ENCODE assay signal across 1 cellular context in the genomic region with DNA sequence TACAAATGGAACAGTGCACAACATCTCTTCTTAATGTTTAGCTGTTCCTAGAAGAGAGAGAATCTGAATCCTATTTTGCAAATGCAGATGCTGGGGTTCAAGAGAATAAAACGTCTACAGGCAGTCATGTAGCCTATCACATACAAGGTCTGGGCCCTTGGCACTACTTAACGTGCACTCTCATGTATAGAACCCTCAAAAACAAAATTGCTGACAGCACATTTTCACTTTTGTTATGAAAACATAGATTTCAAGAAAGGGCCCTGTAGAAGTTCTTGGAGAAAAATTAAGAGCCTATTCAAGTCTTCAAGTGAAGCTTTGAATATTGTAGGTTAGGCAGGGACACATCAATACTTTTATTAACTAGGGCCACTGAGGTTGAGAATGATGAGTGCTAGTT.
TF ChIP-seq lines count a peak whose summit lies in the region.

No MANE protein-coding gene starts in this region.

TF ChIP-seq in A549, 52 proteins besides CTCF, POLR2A, EP300 and RAD21:
- TF ChIP-seq, protein P1, sequence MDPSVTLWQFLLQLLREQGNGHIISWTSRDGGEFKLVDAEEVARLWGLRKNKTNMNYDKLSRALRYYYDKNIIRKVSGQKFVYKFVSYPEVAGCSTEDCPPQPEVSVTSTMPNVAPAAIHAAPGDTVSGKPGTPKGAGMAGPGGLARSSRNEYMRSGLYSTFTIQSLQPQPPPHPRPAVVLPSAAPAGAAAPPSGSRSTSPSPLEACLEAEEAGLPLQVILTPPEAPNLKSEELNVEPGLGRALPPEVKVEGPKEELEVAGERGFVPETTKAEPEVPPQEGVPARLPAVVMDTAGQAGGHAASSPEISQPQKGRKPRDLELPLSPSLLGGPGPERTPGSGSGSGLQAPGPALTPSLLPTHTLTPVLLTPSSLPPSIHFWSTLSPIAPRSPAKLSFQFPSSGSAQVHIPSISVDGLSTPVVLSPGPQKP (IDR thresholded peaks at IDR 0.05; ENCODE audit: low read depth, low read length) = no peak
- peak; percentile 90 for TF ChIP-seq MAFK (IDR thresholded peaks at IDR 0.05; ENCODE audit: partially characterized antibody)
